16 cellular contexts compared by ENCODE assay signal in the genomic region with DNA sequence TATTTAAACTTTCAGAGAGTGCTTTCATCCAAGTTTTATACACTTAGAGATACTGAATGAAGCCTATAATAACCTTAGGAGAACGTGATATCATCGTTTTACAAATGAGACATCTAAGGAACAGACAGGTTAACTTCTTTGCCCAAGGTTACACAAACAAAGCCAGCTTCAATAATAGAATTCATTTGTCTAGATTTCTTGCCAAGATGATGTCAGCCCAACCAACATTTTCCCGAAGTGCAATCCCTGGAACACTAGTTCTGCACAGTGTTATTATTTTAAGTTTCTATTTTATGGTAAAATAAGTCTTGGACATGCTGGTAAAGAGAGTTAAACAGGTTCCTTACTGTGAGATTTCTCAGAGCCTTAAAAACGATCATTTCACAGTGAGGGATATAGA.
A peak's percentile ranks its signal among the peaks of the same experiment; 100 is the strongest.
DNase-seq lines count a peak whose midpoint lies in the region; ATAC-seq and TF ChIP-seq lines count a peak whose summit lies in the region.
"Had no signal": no experiment of that assay in that cellular context is flagged by ENCODE, and none has a peak within 500 bp of the region (broad histone marks: within the 10 kb centered on the region; RNA-seq: fewer than 3 reads in every experiment).

No MANE protein-coding gene starts in this region.

- no peaks in the 10 kb centered on the region for H3K9me3 Mint-ChIP-seq in MCF 10A (ENCODE audit: unreplicated experiment)
- H3K9me3 Mint-ChIP-seq in activated CD4-positive, alpha-beta T cell treated with anti-CD3 and anti-CD28 coated beads for 36 hours (ENCODE audit: low read depth) = peaks cover 6% of the 10 kb centered on the region

- H3K4me1 Mint-ChIP-seq in MCF 10A (ENCODE audit: insufficient read depth, unreplicated experiment) = no peaks in the 10 kb centered on the region
- no peaks in the 10 kb centered on the region for H3K4me1 Mint-ChIP-seq in activated CD4-positive, alpha-beta T cell treated with anti-CD3 and anti-CD28 coated beads for 36 hours

- TF ChIP-seq POLR2A in body of pancreas (IDR thresholded peaks at IDR 0.05) (no peak), GM18505 (IDR thresholded peaks at IDR 0.05; ENCODE audit: borderline replicate concordance, extremely low read depth, insufficient read depth, insufficient read length) (no peak)

- WGBS in mammary epithelial cell (ENCODE audit: low coverage, missing lambda C conversion rate) = 16% methylated on average over 4 of the region's 4 CpGs
- 7 to 9% methylated on average over 4 of the region's 4 CpGs for WGBS in body of pancreas, 2 donors

- DNase-seq in MCF 10A (ENCODE audit: unreplicated experiment) (peak; percentile 27), mammary epithelial cell (no peak), body of pancreas (peak in 1 of 4 donors; percentile 14), fibroblast of the aortic adventitia (ENCODE audit: low read depth) (peak; percentile 55), T-helper 2 cell (no peak), EL (no peak)
- no peak for DNase-seq in activated CD4-positive, alpha-beta T cell treated with anti-CD3 and anti-CD28 coated beads for 36 hours
- DNase-seq: COR-L47, DMS53, GDM1, NCI-H187 treated with DMSO at 0.1 percent for 48 hours, SHP77 had no signal

- POLR2A ChIA-PET in MCF 10A (lab: Yijun Ruan, JAX) = interaction anchor here (0.6 to 1.1 kb wide), 3 partner anchors 21 to 24 kb away, joined by 3 to 4 read pairs (median 3); no protein-coding TSS in a partner anchor
- POLR2A ChIA-PET in activated CD4-positive, alpha-beta T cell treated with anti-CD3 and anti-CD28 coated beads for 36 hours (lab: Charles Lee) = no interaction called here

- BruUV-seq in MCF 10A (replicated peaks; lab: Mats Ljungman, UMichigan) (no TSS peak), mammary epithelial cell (replicated peaks; lab: Mats Ljungman, UMichigan) (no TSS peak)

- H3K4me3 ChIP-seq in mammary epithelial cell (replicated peaks in 1 of 3; ENCODE audit: insufficient read depth in 1 of 3, low read depth in 2 of 3, low read length in 3 of 3) = no peak overlapping the region
- no peak overlapping the region for H3K4me3 ChIP-seq in body of pancreas
- no peak overlapping the region for H3K4me3 ChIP-seq in fibroblast of the aortic adventitia (ENCODE audit: low read depth, low read length)

- peak; percentile 83 for ATAC-seq in body of pancreas
- no peak for ATAC-seq in GM18505 (IDR thresholded peaks at IDR 0.05; ENCODE audit: unreplicated experiment)
- ATAC-seq in activated CD4-positive, alpha-beta T cell treated with anti-CD3 and anti-CD28 coated beads for 36 hours = no peak
- ATAC-seq: HepG2 had no signal

- no peaks in the 10 kb centered on the region for H3K36me3 Mint-ChIP-seq in MCF 10A (ENCODE audit: insufficient read depth, unreplicated experiment)
- H3K36me3 Mint-ChIP-seq in activated CD4-positive, alpha-beta T cell treated with anti-CD3 and anti-CD28 coated beads for 36 hours (ENCODE audit: low read depth) = no peaks in the 10 kb centered on the region

- H3K36me3 ChIP-seq in mammary epithelial cell (ENCODE audit: insufficient read depth, low read length) (no peaks in the 10 kb centered on the region), body of pancreas (replicated peaks in 1 of 2; ENCODE audit: insufficient read depth in 1 of 2, low read depth in 2 of 2) (no peaks in the 10 kb centered on the region)

- H3K27ac ChIP-seq in mammary epithelial cell (ENCODE audit: insufficient read depth, low read depth, low read length) (no peak overlapping the region), body of pancreas (peak overlapping the region in 1 of 4 donors; percentile 31)
- H3K27ac ChIP-seq: 22Rv1, C4-2B had no signal

- H3K4me1 ChIP-seq in mammary epithelial cell (ENCODE audit: insufficient read depth, low read length) = peaks cover 16% of the 10 kb centered on the region
- H3K4me1 ChIP-seq in body of pancreas = peaks cover 21% of the 10 kb centered on the region

- dilution Hi-C loops in mammary epithelial cell (cut with HindIII; ENCODE audit: low sequenced_read_pairs) = no loop called here

- no peak overlapping the region for H2AFZ ChIP-seq in mammary epithelial cell (ENCODE audit: low read depth, low read length)

- CTCF ChIA-PET in MCF 10A (lab: Yijun Ruan, JAX) (interaction anchor here (0.6 kb wide), 1 partner anchor 183 kb away, joined by 3 read pairs; no protein-coding TSS in a partner anchor), mammary epithelial cell (lab: Charles Lee; ENCODE audit: low non-redundant PET) (no interaction called here)
- CTCF ChIA-PET in activated CD4-positive, alpha-beta T cell treated with anti-CD3 and anti-CD28 coated beads for 36 hours (lab: Charles Lee) = no interaction called here

- no peak overlapping the region for H3K27ac Mint-ChIP-seq in MCF 10A (ENCODE audit: low read depth, unreplicated experiment)
- no peak overlapping the region for H3K27ac Mint-ChIP-seq in activated CD4-positive, alpha-beta T cell treated with anti-CD3 and anti-CD28 coated beads for 36 hours

- intact Hi-C loops in MCF 10A (cut with micrococcal nuclease) = no loop called here
- intact Hi-C loops in mammary epithelial cell (cut with micrococcal nuclease) = loop anchor here (5.0 kb wide), 1 partner anchor 119 kb away; no protein-coding TSS in a partner anchor
- intact Hi-C loops in body of pancreas (cut with DNase I) = no loop called here
- intact Hi-C loops in activated CD4-positive, alpha-beta T cell treated with anti-CD3 and anti-CD28 coated beads for 36 hours (cut with DNase I, micrococcal nuclease) = no loop called here

- no peaks in the 10 kb centered on the region for H4K20me1 ChIP-seq in mammary epithelial cell (ENCODE audit: insufficient read depth, low read length)

- H3K9ac ChIP-seq in mammary epithelial cell (ENCODE audit: insufficient read depth, low read length) = no peak overlapping the region

- no peaks in the 10 kb centered on the region for H3K79me2 ChIP-seq in mammary epithelial cell (ENCODE audit: insufficient read depth, low read length)

- H3K4me2 ChIP-seq in mammary epithelial cell (ENCODE audit: insufficient read depth, low read depth, low read length) = no peak overlapping the region

- H3K4me3 Mint-ChIP-seq in MCF 10A (ENCODE audit: unreplicated experiment) = no peak overlapping the region
- no peak overlapping the region for H3K4me3 Mint-ChIP-seq in activated CD4-positive, alpha-beta T cell treated with anti-CD3 and anti-CD28 coated beads for 36 hours

- H3K9me3 ChIP-seq in mammary epithelial cell (replicated peaks; ENCODE audit: insufficient read depth, low read length) (no peaks in the 10 kb centered on the region), body of pancreas (no peaks in the 10 kb centered on the region)

- no peak for TF ChIP-seq CTCF in MCF 10A (IDR thresholded peaks at IDR 0.05; ENCODE audit: unreplicated experiment)
- no peak for TF ChIP-seq CTCF in mammary epithelial cell (conservative IDR thresholded peaks at IDR 0.05 in 1 of 2, IDR thresholded peaks at IDR 0.05 in 1 of 2; ENCODE audit: extremely low read depth in 1 of 2, insufficient read depth in 1 of 2, low read depth in 1 of 2, low read length in 2 of 2)
- no peak for TF ChIP-seq CTCF in body of pancreas (IDR thresholded peaks at IDR 0.05)
- no peak for TF ChIP-seq CTCF in fibroblast of the aortic adventitia (IDR thresholded peaks at IDR 0.05; ENCODE audit: insufficient read depth, low read length)

- no peaks in the 10 kb centered on the region for H3K27me3 Mint-ChIP-seq in MCF 10A (ENCODE audit: insufficient read depth, unreplicated experiment)
- H3K27me3 Mint-ChIP-seq in activated CD4-positive, alpha-beta T cell treated with anti-CD3 and anti-CD28 coated beads for 36 hours = no peaks in the 10 kb centered on the region

- H3K27me3 ChIP-seq in mammary epithelial cell (ENCODE audit: insufficient read depth, low read length) = no peaks in the 10 kb centered on the region
- no peaks in the 10 kb centered on the region for H3K27me3 ChIP-seq in body of pancreas

- in situ Hi-C loops in mammary epithelial cell (cut with MboI; ENCODE audit: low sequenced_read_pairs in 2 of 2) = no loop called here

Comparison
In these comparisons a context has a peak if more than half of its experiments do, and no peak if none do; other contexts are left out.
1. DNase-seq: peak in MCF 10A (single experiment) and fibroblast of the aortic adventitia (single experiment); none in mammary epithelial cell (single experiment), T-helper 2 cell (0 of 5), activated CD4-positive, alpha-beta T cell treated with anti-CD3 and anti-CD28 coated beads for 36 hours (single experiment) and EL (single experiment).